Comparison of ENCODE assay signal across 12 cellular contexts in the genomic region with DNA sequence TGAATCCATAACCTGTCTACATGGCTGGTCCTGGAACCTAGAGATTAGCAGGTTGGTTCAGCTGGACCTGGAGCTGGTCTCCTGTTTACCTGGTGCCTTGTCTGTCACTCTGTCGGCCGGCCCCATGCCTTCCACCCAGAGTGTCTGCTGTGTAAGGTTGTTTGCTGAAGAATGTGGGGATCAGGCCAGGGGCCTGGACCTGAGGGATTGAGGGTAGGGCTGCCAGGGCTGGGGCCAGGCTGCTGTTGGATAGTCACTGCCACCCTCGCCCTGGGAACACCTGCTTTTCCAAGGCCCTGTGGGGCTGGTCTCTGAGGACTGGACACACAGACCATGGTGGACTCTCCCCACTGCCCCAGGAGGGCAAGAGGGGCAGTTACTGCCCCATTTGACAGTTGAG. TPM values are rescaled to one million over a fixed set of nuclear protein-coding genes. Genes with fewer than 3 reads are reported as not detected.
DNase-seq lines count a peak whose midpoint lies in the region; ATAC-seq, FAIRE-seq and TF ChIP-seq lines count a peak whose summit lies in the region.
"Had no signal": no experiment of that assay in that cellular context is flagged by ENCODE, and none has a peak within 500 bp of the region (broad histone marks: within the 10 kb centered on the region; RNA-seq: fewer than 3 reads in every experiment).

No MANE protein-coding gene starts in this region.

- H3K27ac Mint-ChIP-seq in CD8-positive, alpha-beta memory T cell, result peak overlapping the region in 1 of 8 donors; percentile 47
- H3K27ac Mint-ChIP-seq in immature natural killer cell, result no peak overlapping the region

- H3K4me3 ChIP-seq in CD8-positive, alpha-beta memory T cell (ENCODE audit: low read length), result no peak overlapping the region
- H3K4me3 ChIP-seq in WI38 (ENCODE audit: low read depth, low read length) (peak overlapping the region; percentile 71), skin epidermis (peak overlapping the region in 5 of 7 experiments; percentile 52 to 69 (median 58))

- TF ChIP-seq CTCF in WI38 (IDR thresholded peaks at IDR 0.05; ENCODE audit: low read depth, low read length), result no peak

- no peak for FAIRE-seq in frontal cortex (lab: Jason Lieb, UNC)

- no peaks in the 10 kb centered on the region for H3K27me3 ChIP-seq in CD8-positive, alpha-beta memory T cell (ENCODE audit: insufficient read depth, low read length, poor library complexity, severe bottlenecking)

- ATAC-seq in GM18511 (IDR thresholded peaks at IDR 0.05; ENCODE audit: unreplicated experiment), result no peak

- no peaks in the 10 kb centered on the region for H3K36me3 Mint-ChIP-seq in CD8-positive, alpha-beta memory T cell
- H3K36me3 Mint-ChIP-seq in immature natural killer cell, result no peaks in the 10 kb centered on the region

- peak overlapping the region in 6 of 7 donors; percentile 80 to 89 (median 80) for H3K4me3 Mint-ChIP-seq in CD8-positive, alpha-beta memory T cell
- H3K4me3 Mint-ChIP-seq in immature natural killer cell, result peak overlapping the region in 4 of 5 donors; percentile 79 to 86 (median 81)

- H3K27ac ChIP-seq in CD8-positive, alpha-beta memory T cell (ENCODE audit: low read depth, low read length), result no peak overlapping the region
- peak overlapping the region in 2 of 21 experiments; percentile 17 to 35 for H3K27ac ChIP-seq in skin epidermis

- no peak for DNase-seq in CD8-positive, alpha-beta memory T cell
- DNase-seq in immature natural killer cell, result no peak
- no peak for DNase-seq in activated CD4-positive, alpha-beta T cell treated with anti-CD3 and anti-CD28 coated beads for 48 hours
- no peak for DNase-seq in stimulated activated CD4-positive, alpha-beta T cell treated with anti-CD3 and anti-CD28 coated beads, Interleukin-4, amount 100 ng/mL, for 4 hours
- DNase-seq in frontal cortex (ENCODE audit: low spot score in 2 of 2), result no peak
- DNase-seq: activated CD4-positive, alpha-beta T cell treated with anti-CD3 and anti-CD28 coated beads, Interleukin-2, amount 50 U/mL, for 48 hours; amygdala; NCI-H2171; SIG-M5 had no signal

- POLR2A ChIA-PET in CD8-positive, alpha-beta memory T cell (lab: Charles Lee), result no interaction called here

- H3K9me3 Mint-ChIP-seq in CD8-positive, alpha-beta memory T cell, result no peaks in the 10 kb centered on the region
- no peaks in the 10 kb centered on the region for H3K9me3 Mint-ChIP-seq in immature natural killer cell

- H3K4me1 Mint-ChIP-seq in CD8-positive, alpha-beta memory T cell, result peaks cover 7 to 19% (median 15%) of the 10 kb centered on the region in 3 donors
- H3K4me1 Mint-ChIP-seq in immature natural killer cell, result peaks cover 13 to 15% of the 10 kb centered on the region in 2 donors

- H3K4me1 ChIP-seq in CD8-positive, alpha-beta memory T cell (ENCODE audit: insufficient read depth, low read length), result peaks cover 19% of the 10 kb centered on the region

- peaks cover 0 to under 1% of the 10 kb centered on the region in 2 donors for H3K27me3 Mint-ChIP-seq in CD8-positive, alpha-beta memory T cell
- H3K27me3 Mint-ChIP-seq in immature natural killer cell (ENCODE audit: low read depth in 3 of 3), result peaks cover 2 to 5% (median 2%) of the 10 kb centered on the region in 3 donors

- no peaks in the 10 kb centered on the region for H3K9me3 ChIP-seq in CD8-positive, alpha-beta memory T cell (ENCODE audit: low read length)

- no peaks in the 10 kb centered on the region for H3K36me3 ChIP-seq in CD8-positive, alpha-beta memory T cell (ENCODE audit: insufficient read depth, low read length)

- CTCF ChIA-PET in CD8-positive, alpha-beta memory T cell (lab: Charles Lee), result interaction anchor here (1.3 to 1.8 kb wide), 2 partner anchors 113 to 125 kb away, joined by 4 to 9 read pairs; no protein-coding TSS in a partner anchor

RNA-seq across cellular contexts. Expression of a gene that starts 1.4 kb away (rescaled TPM):
- 1 to 10 TPM; 3.0 to 4.1 TPM for total RNA-seq in CD8-positive, alpha-beta memory T cell
- 0.51 TPM for polyA plus RNA-seq in CD8-positive, alpha-beta memory T cell
- 1 to 10 TPM in 1 of 3 donors, under 1 TPM in 1, not detected in 1; 0.54 to 1.4 TPM for polyA plus RNA-seq in immature natural killer cell
- 13.5 TPM for total RNA-seq in frontal cortex

RNA-seq across cellular contexts. Expression of a gene that starts 8.6 kb away (rescaled TPM):
- total RNA-seq in CD8-positive, alpha-beta memory T cell, result 10 to 100 TPM in 1 of 2 experiments, 1 to 10 TPM in 1; 9.4 to 12.5 TPM
- polyA plus RNA-seq in CD8-positive, alpha-beta memory T cell, result not detected
- not detected for polyA plus RNA-seq in immature natural killer cell
- not detected for total RNA-seq in frontal cortex

RNA-seq across cellular contexts. Expression of a gene that starts 18.5 kb away (rescaled TPM):
- 10 to 100 TPM; 91.8 to 96.6 TPM for total RNA-seq in CD8-positive, alpha-beta memory T cell
- 11.3 TPM for polyA plus RNA-seq in CD8-positive, alpha-beta memory T cell
- 10 to 100 TPM in 1 of 3 donors, 1 to 10 TPM in 2; 1.8 to 10.4 (median 2.9) TPM for polyA plus RNA-seq in immature natural killer cell
- total RNA-seq in frontal cortex, result 5.7 TPM

RNA-seq across cellular contexts. Expression of a gene that starts 19.5 kb away (rescaled TPM):
- 10 to 100 TPM; 28.7 to 29.5 TPM for total RNA-seq in CD8-positive, alpha-beta memory T cell
- polyA plus RNA-seq in CD8-positive, alpha-beta memory T cell, result 16.3 TPM
- 10 to 100 TPM; 26.4 to 31.6 (median 29.7) TPM for polyA plus RNA-seq in immature natural killer cell
- 33.4 TPM for total RNA-seq in frontal cortex

RNA-seq across cellular contexts. Expression of a gene that starts 19.6 kb away (rescaled TPM):
- total RNA-seq in CD8-positive, alpha-beta memory T cell, result 10 to 100 TPM; 79.3 to 86.3 TPM
- polyA plus RNA-seq in CD8-positive, alpha-beta memory T cell, result 46.4 TPM
- polyA plus RNA-seq in immature natural killer cell, result 10 to 100 TPM; 18.0 to 50.1 (median 29.1) TPM
- total RNA-seq in frontal cortex, result 39.5 TPM

Comparison
In these comparisons a context has a peak if more than half of its experiments do, and no peak if none do; other contexts are left out.
1. RNA of a gene that starts 8.6 kb away (total RNA-seq): 9.4 to 12.5 TPM in CD8-positive, alpha-beta memory T cell; not detected in frontal cortex (single experiment); every median in the first group is over 10 times any median in the second.
2. RNA of a gene that starts 18.5 kb away (total RNA-seq): 91.8 to 96.6 TPM in CD8-positive, alpha-beta memory T cell; 5.7 TPM in frontal cortex (single experiment); every median in the first group is over 10 times any median in the second.